ENCODE assay signal across 8 cellular contexts in the genomic region with DNA sequence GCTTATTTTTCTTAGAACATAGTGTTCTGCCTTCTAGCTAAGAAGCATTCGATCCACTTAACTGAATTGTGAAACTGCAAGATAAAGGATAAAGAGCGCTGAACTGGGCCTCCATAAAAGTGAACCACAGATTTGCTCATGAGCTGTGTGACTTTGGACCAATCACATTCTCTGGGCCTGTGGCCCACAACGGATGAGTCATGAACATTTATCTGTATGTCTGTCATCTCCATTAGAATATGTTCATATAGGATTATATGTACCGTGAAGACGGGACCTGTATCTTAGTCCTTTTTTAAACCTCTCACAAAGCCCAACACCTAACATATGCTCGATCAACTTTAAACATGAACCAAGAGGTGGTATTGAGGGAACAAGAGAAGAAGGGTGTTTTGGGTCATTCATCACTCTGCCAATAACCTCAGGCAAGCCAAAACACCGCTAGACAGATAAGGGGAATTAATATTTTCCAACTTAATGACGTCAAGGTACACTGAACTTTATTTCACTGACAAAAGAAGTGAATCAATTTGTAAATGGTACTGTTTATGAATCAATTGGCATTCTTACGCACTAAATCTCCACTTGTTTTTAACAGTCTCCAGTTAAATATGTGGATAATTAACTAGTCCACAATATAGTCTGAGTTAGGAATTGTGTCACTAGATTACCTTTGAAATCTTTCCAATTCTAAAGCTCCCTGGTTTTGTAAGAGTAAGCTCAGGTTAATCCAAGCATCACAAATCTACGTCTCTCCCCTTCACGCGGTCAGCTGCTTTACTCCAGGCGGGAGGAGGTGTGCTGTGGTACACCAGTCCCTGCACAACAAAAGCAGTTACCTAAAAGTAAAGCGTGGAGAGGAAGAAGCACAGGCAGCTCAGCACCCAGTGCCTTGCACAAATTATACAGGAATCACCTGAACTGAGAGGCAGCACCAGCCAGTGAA. TPM values are rescaled to one million over a fixed set of nuclear protein-coding genes. Genes with fewer than 3 reads are reported as not detected.
DNase-seq lines count a peak whose midpoint lies in the region; ATAC-seq and TF ChIP-seq lines count a peak whose summit lies in the region.

No MANE protein-coding gene starts in this region.

- H3K9me3 Mint-ChIP-seq in progenitor cell of endocrine pancreas (ENCODE audit: low read depth), result no peaks in the 10 kb centered on the region

- H3K36me3 Mint-ChIP-seq in progenitor cell of endocrine pancreas (ENCODE audit: insufficient read depth), result peaks cover 4% of the 10 kb centered on the region

- TF ChIP-seq CTCF in GM12875 (IDR thresholded peaks at IDR 0.05; ENCODE audit: borderline replicate concordance, insufficient read depth, low read depth, low read length) (no peak), progenitor cell of endocrine pancreas (IDR thresholded peaks at IDR 0.05; ENCODE audit: unreplicated experiment) (no peak)

- H3K4me3 ChIP-seq in GM12875 (ENCODE audit: low read depth, low read length), result peak overlapping the region; percentile 95

- H3K4me3 Mint-ChIP-seq in progenitor cell of endocrine pancreas (ENCODE audit: low read depth), result peak overlapping the region; percentile 92

- H3K4me1 Mint-ChIP-seq in progenitor cell of endocrine pancreas (ENCODE audit: low read depth), result peaks cover 33% of the 10 kb centered on the region

- ATAC-seq in GM21529 (IDR thresholded peaks at IDR 0.05; ENCODE audit: unreplicated experiment) (no peak), GM19463 (IDR thresholded peaks at IDR 0.05; ENCODE audit: unreplicated experiment) (no peak)

- peak overlapping the region; percentile 97 for H3K27ac Mint-ChIP-seq in progenitor cell of endocrine pancreas

- no peaks in the 10 kb centered on the region for H3K27me3 Mint-ChIP-seq in progenitor cell of endocrine pancreas

- peak; percentile 94 for DNase-seq in OCI-M1 (lab: John Stamatoyannopoulos, UW)
- peak; percentile 13 to 20 for DNase-seq in activated T-helper 1 cell treated with anti-CD3 and anti-CD28 coated beads, Interleukin-2, amount 50 U/mL, for 16 hours (ENCODE audit: low read depth in 1 of 2, low spot score in 1 of 2)
- peak; percentile 5 for DNase-seq in germinal center (ENCODE audit: low spot score)
- DNase-seq in progenitor cell of endocrine pancreas (ENCODE audit: low spot score, unreplicated experiment), result no peak
- DNase-seq in superior temporal gyrus (ENCODE audit: extremely low spot score), result no peak

RNA-seq across cellular contexts. Expression of gene TMEM245, which starts 1.6 kb away (rescaled TPM):
- total RNA-seq in progenitor cell of endocrine pancreas, result 51.1 and 57.2 TPM in 2 replicates

RNA-seq across cellular contexts. Expression of gene FRRS1L, which starts 48.9 kb away (rescaled TPM):
- total RNA-seq in progenitor cell of endocrine pancreas, result 4.9 and 6.1 TPM in 2 replicates

Comparison
In these comparisons a context has a peak if more than half of its experiments do, and no peak if none do; other contexts are left out.
1. DNase-seq: peak in OCI-M1 (single experiment), activated T-helper 1 cell treated with anti-CD3 and anti-CD28 coated beads, Interleukin-2, amount 50 U/mL, for 16 hours (2 of 2) and germinal center (single experiment); none in progenitor cell of endocrine pancreas (single experiment) and superior temporal gyrus (single experiment).